Comparison of ENCODE assay signal across 9 cellular contexts in the genomic region with DNA sequence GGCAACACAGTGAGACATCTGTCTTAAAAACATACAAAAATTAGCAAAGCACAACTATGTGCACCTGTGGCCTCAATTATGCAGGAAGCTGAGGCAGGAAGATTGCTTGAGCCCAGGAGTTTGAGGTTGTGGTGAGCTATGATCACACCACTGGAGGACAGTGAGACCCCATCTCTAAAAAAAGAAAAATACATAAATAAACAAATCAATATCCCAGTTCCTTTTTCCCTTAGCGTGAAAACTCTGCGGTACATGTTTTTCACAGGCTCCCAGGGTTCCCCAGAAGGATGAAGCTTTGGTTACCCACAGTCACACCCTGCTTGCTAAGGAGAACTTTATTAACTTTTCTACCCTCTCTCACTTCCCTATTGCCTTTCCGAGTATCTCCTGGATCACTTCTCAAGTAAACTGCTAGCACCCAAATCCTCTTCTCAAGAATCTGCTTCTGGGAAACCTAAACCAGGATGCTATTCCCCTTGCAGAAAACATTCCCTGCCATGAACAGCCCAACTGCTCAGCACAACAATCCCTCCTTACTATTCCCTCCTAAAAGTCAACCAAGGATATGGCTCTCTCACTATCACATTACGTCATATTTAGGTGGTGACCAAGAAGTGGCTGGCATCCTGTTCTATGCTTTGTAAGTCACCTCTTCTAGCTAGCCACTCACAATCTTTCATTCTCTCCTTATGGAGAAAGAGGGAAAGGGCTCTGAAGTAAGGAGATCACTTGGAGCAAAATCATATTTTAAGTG.
A peak's percentile ranks its signal among the peaks of the same experiment; 100 is the strongest.
DNase-seq lines count a peak whose midpoint lies in the region; ATAC-seq and TF ChIP-seq lines count a peak whose summit lies in the region.
"Had no signal": no experiment of that assay in that cellular context is flagged by ENCODE, and none has a peak within 500 bp of the region (broad histone marks: within the 10 kb centered on the region; RNA-seq: fewer than 3 reads in every experiment).

No MANE protein-coding gene starts in this region.

- DNase-seq in left lobe of liver (ENCODE audit: low spot score), result no peak
- DNase-seq in esophagus muscularis mucosa (ENCODE audit: extremely low spot score), result no peak
- DNase-seq in stimulated activated CD4-positive, alpha-beta T cell treated with anti-CD3 and anti-CD28 coated beads, Interleukin-4, amount 100 ng/mL, for 24 hours, result no peak
- no peak for DNase-seq in GM19238 (ENCODE audit: insufficient read length, low spot score)
- no peak for DNase-seq in hypothalamus (lab: John Stamatoyannopoulos, UW)
- DNase-seq: activated effector memory CD4-positive, alpha-beta T cell treated with anti-CD3 and anti-CD28 coated beads, Interleukin-2, amount 50 U/mL, for 16 hours had no signal

- no peaks in the 10 kb centered on the region for H3K9me3 ChIP-seq in esophagus muscularis mucosa

- H3K4me3 ChIP-seq in esophagus muscularis mucosa, result no peak overlapping the region

- no peak for TF ChIP-seq POLR2A in esophagus muscularis mucosa (IDR thresholded peaks at IDR 0.05; ENCODE audit: low read depth)

- H3K27me3 ChIP-seq in esophagus muscularis mucosa, result no peaks in the 10 kb centered on the region

- ATAC-seq in GM18517 (IDR thresholded peaks at IDR 0.05; ENCODE audit: unreplicated experiment) (peak; percentile 37), GM21528 (IDR thresholded peaks at IDR 0.05; ENCODE audit: low FRiP score, unreplicated experiment) (peak; percentile 67), HG03460 (IDR thresholded peaks at IDR 0.05; ENCODE audit: unreplicated experiment) (peak; percentile 62), left lobe of liver (peak; percentile 28)

- H3K4me1 ChIP-seq in esophagus muscularis mucosa, result no peaks in the 10 kb centered on the region

- TF ChIP-seq EP300 in esophagus muscularis mucosa (IDR thresholded peaks at IDR 0.05), result no peak

- TF ChIP-seq CTCF in esophagus muscularis mucosa (IDR thresholded peaks at IDR 0.05), result no peak

- H3K27ac ChIP-seq in esophagus muscularis mucosa (replicated peaks in 1 of 4), result no peak overlapping the region

- H3K36me3 ChIP-seq in esophagus muscularis mucosa, result no peaks in the 10 kb centered on the region

- intact Hi-C loops in esophagus muscularis mucosa (cut with DNase I), result no loop called here

- 86% methylated on average over 4 of the region's 4 CpGs for WGBS in esophagus muscularis mucosa
